Comparison of ENCODE assay signal across 14 cellular contexts in the genomic region with DNA sequence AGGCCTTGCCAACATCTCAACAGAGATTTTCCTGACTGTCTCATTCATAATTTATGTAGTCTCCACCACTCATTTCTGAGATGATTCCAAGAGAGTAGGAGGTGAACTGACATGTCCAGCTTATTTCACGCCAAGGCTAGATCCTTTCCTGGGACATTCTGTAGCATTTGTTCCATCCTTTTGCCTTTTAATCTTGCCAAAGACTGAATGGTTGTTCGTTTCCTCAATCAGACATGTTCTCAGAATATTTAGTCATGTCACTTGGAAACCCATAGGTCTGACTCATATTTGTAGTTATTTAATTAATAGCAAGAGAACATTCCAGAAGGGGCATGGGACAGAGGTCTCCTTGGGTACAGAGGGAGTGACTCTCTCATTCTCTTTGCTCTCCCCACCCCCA.
DNase-seq lines count a peak whose midpoint lies in the region; ATAC-seq, FAIRE-seq and TF ChIP-seq lines count a peak whose summit lies in the region.
"Had no signal": no experiment of that assay in that cellular context is flagged by ENCODE, and none has a peak within 500 bp of the region (broad histone marks: within the 10 kb centered on the region; RNA-seq: fewer than 3 reads in every experiment).

No MANE protein-coding gene starts in this region.

- CTCF ChIA-PET in OCI-LY7 (lab: Charles Lee; ENCODE audit: unreplicated experiment) = no interaction called here

- intact Hi-C loops in OCI-LY7 (cut with micrococcal nuclease; ENCODE audit: unreplicated experiment) = no loop called here

- H3K9me3 Mint-ChIP-seq in astrocyte (ENCODE audit: unreplicated experiment) = no peaks in the 10 kb centered on the region
- H3K9me3 Mint-ChIP-seq: activated CD4-positive, alpha-beta memory T cell treated with anti-CD3 and anti-CD28 coated beads, Interleukin-2, amount 10 ng/mL, durations not matched to agents 7 days and 5 days had no signal

- no peak overlapping the region for H3K4me3 Mint-ChIP-seq in astrocyte (ENCODE audit: unreplicated experiment)
- H3K4me3 Mint-ChIP-seq: activated CD4-positive, alpha-beta memory T cell treated with anti-CD3 and anti-CD28 coated beads, Interleukin-2, amount 10 ng/mL, durations not matched to agents 7 days and 5 days; activated naive CD8-positive, alpha-beta T cell; neural crest cell had no signal

- BruUV-seq in OCI-LY7 (replicated peaks; lab: Mats Ljungman, UMichigan) = no TSS peak

- DNase-seq in EH (ENCODE audit: low read depth) (peak; percentile 56), astrocyte (ENCODE audit: low read depth) (peak; percentile 62), renal cortical epithelial cell (ENCODE audit: low read depth) (peak; percentile 71), OCI-LY7 (ENCODE audit: low spot score) (no peak), islet precursor cell (no peak)
- DNase-seq: activated CD4-positive, alpha-beta memory T cell treated with anti-CD3 and anti-CD28 coated beads, Interleukin-2, amount 10 ng/mL, durations not matched to agents 7 days and 5 days; GF-D8; NCI-H2107 had no signal

- H3K36me3 Mint-ChIP-seq in astrocyte (ENCODE audit: low read depth, unreplicated experiment) = peaks cover 14% of the 10 kb centered on the region

- peak; percentile 20 for FAIRE-seq in astrocyte (lab: Jason Lieb, UNC)

- peak; percentile 78 for ATAC-seq in gastroesophageal sphincter
- no peak for ATAC-seq in HG03432 (IDR thresholded peaks at IDR 0.05; ENCODE audit: unreplicated experiment)
- ATAC-seq in HG03439 (IDR thresholded peaks at IDR 0.05; ENCODE audit: unreplicated experiment) = no peak

- H4K20me1 ChIP-seq in astrocyte (ENCODE audit: insufficient read depth, low read length) (no peaks in the 10 kb centered on the region), OCI-LY7 (ENCODE audit: insufficient read depth, low read length) (no peaks in the 10 kb centered on the region)
- H4K20me1 ChIP-seq: BLaER1 had no signal

- H3K9me3 ChIP-seq in astrocyte (ENCODE audit: insufficient read depth, low read depth, low read length) (no peaks in the 10 kb centered on the region), gastroesophageal sphincter (no peaks in the 10 kb centered on the region), OCI-LY7 (ENCODE audit: low read length) (no peaks in the 10 kb centered on the region)
- H3K9me3 ChIP-seq: BLaER1 had no signal

- H3K9me2 ChIP-seq in OCI-LY7 (ENCODE audit: insufficient read depth, low read length) = no peaks in the 10 kb centered on the region

- H2AFZ ChIP-seq in astrocyte (ENCODE audit: low read depth, low read length) (no peak overlapping the region), OCI-LY7 (ENCODE audit: low read length) (no peak overlapping the region)

- POLR2A ChIA-PET in OCI-LY7 (lab: Charles Lee) = no interaction called here

- H3K79me2 ChIP-seq in astrocyte (ENCODE audit: insufficient read depth, low read length) (no peaks in the 10 kb centered on the region), OCI-LY7 (ENCODE audit: insufficient read depth, low read depth, low read length) (no peaks in the 10 kb centered on the region)

- TF ChIP-seq CTCF in astrocyte (IDR thresholded peaks at IDR 0.05; ENCODE audit: insufficient read depth, low read depth, low read length) = no peak
- TF ChIP-seq CTCF in gastroesophageal sphincter (IDR thresholded peaks at IDR 0.05) = no peak
- TF ChIP-seq CTCF in OCI-LY7 (conservative IDR thresholded peaks at IDR 0.05; ENCODE audit: low read length) = no peak

- no peak overlapping the region for H3K9ac ChIP-seq in astrocyte (ENCODE audit: low read length)
- H3K9ac ChIP-seq: BLaER1 had no signal

- H3K4me2 ChIP-seq in astrocyte (ENCODE audit: low read length) (peak overlapping the region; percentile 32), OCI-LY7 (ENCODE audit: low read length) (no peak overlapping the region)
- H3K4me2 ChIP-seq: BLaER1 had no signal

- H3K4me1 ChIP-seq in astrocyte (ENCODE audit: insufficient read depth, low read length) (peaks cover 17% of the 10 kb centered on the region), gastroesophageal sphincter (peaks cover 4 to 44% (median 8%) of the 10 kb centered on the region in 3 donors), OCI-LY7 (ENCODE audit: insufficient read depth, low read length, poor library complexity, severe bottlenecking) (no peaks in the 10 kb centered on the region)

- peak overlapping the region; percentile 1 for H3K27ac Mint-ChIP-seq in astrocyte (ENCODE audit: unreplicated experiment)
- H3K27ac Mint-ChIP-seq: activated CD4-positive, alpha-beta memory T cell treated with anti-CD3 and anti-CD28 coated beads, Interleukin-2, amount 10 ng/mL, durations not matched to agents 7 days and 5 days; activated naive CD8-positive, alpha-beta T cell had no signal

- no peaks in the 10 kb centered on the region for H3K27me3 Mint-ChIP-seq in astrocyte (ENCODE audit: low read depth, unreplicated experiment)
- H3K27me3 Mint-ChIP-seq: activated CD4-positive, alpha-beta memory T cell treated with anti-CD3 and anti-CD28 coated beads, Interleukin-2, amount 10 ng/mL, durations not matched to agents 7 days and 5 days had no signal

- no peak for TF ChIP-seq POLR2A in gastroesophageal sphincter (IDR thresholded peaks at IDR 0.05)

- no peak for TF ChIP-seq EP300 in gastroesophageal sphincter (IDR thresholded peaks at IDR 0.05)

- H3K27me3 ChIP-seq in astrocyte (ENCODE audit: insufficient read depth, low read length) = no peaks in the 10 kb centered on the region
- no peaks in the 10 kb centered on the region for H3K27me3 ChIP-seq in gastroesophageal sphincter
- H3K27me3 ChIP-seq: BLaER1 had no signal

- WGBS in gastroesophageal sphincter (ENCODE audit: low coverage in 1 of 2), 2 donors = 14 to 51% methylated on average over 2 of the region's 2 CpGs

- peak overlapping the region; percentile 69 for H3K27ac ChIP-seq in astrocyte (ENCODE audit: low read depth, low read length)
- peak overlapping the region in 3 of 4 donors; percentile 71 to 77 (median 74) for H3K27ac ChIP-seq in gastroesophageal sphincter
- no peak overlapping the region for H3K27ac ChIP-seq in OCI-LY7 (ENCODE audit: low read depth, low read length, poor library complexity, severe bottlenecking)
- H3K27ac ChIP-seq: BLaER1 had no signal

- no peaks in the 10 kb centered on the region for H3K36me3 ChIP-seq in astrocyte (ENCODE audit: insufficient read depth, low read length)
- H3K36me3 ChIP-seq in gastroesophageal sphincter = peaks cover 0 to 30% of the 10 kb centered on the region in 2 donors
- H3K36me3 ChIP-seq in OCI-LY7 (ENCODE audit: insufficient read depth, low read length) = no peaks in the 10 kb centered on the region
- H3K36me3 ChIP-seq: BLaER1 had no signal

- H3K4me3 ChIP-seq in astrocyte (ENCODE audit: insufficient read depth, low read depth, low read length) (no peak overlapping the region), gastroesophageal sphincter (no peak overlapping the region), OCI-LY7 (ENCODE audit: low read depth, low read length, poor library complexity, severe bottlenecking) (no peak overlapping the region)
- H3K4me3 ChIP-seq: BLaER1 had no signal

- peaks cover 18% of the 10 kb centered on the region for H3K4me1 Mint-ChIP-seq in astrocyte (ENCODE audit: low read depth, unreplicated experiment)

Comparison
In these comparisons a context has a peak if more than half of its experiments do, and no peak if none do; other contexts are left out.
1. DNase-seq: peak in EH (single experiment), astrocyte (single experiment) and renal cortical epithelial cell (single experiment); none in OCI-LY7 (single experiment) and islet precursor cell (single experiment).